Comparison of ENCODE assay signal across 12 cellular contexts in the genomic region with DNA sequence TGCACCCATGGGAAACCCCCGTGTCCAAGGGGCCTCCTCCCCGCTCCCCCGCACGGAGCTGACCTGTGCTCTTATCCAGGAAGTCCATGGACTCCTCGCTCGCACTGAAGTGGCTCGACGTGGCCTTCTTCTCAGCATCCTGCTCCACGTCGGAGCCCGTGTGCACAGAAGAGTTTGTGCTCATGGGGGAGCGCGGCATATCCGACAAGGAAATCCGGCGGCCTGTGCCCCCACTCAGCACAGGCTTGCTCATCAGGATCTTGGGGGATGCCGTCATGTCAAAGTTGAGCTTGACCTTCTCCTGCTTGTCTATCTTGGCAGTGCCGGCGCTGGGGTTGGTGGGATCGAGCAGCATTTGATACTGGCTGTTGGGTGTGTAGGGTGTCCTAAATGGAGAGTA.
DNase-seq lines count a peak whose midpoint lies in the region; ATAC-seq and TF ChIP-seq lines count a peak whose summit lies in the region.
"Had no signal": no experiment of that assay in that cellular context is flagged by ENCODE, and none has a peak within 500 bp of the region (broad histone marks: within the 10 kb centered on the region; RNA-seq: fewer than 3 reads in every experiment).

No MANE protein-coding gene starts in this region.

- TF ChIP-seq CTCF in MCF 10A (IDR thresholded peaks at IDR 0.05; ENCODE audit: unreplicated experiment) (no peak), mammary epithelial cell (conservative IDR thresholded peaks at IDR 0.05 in 1 of 2, IDR thresholded peaks at IDR 0.05 in 1 of 2; ENCODE audit: extremely low read depth in 1 of 2, insufficient read depth in 1 of 2, low read depth in 1 of 2, low read length in 2 of 2) (no peak), mesothelial cell of epicardium (IDR thresholded peaks at IDR 0.05; ENCODE audit: unreplicated experiment) (no peak), tibial artery (IDR thresholded peaks at IDR 0.05) (no peak), GM13977 (IDR thresholded peaks at IDR 0.05; ENCODE audit: extremely low read depth, insufficient read depth, missing control alignments) (no peak)

- dilution Hi-C loops in mammary epithelial cell (cut with HindIII; ENCODE audit: low sequenced_read_pairs): no loop called here

- BruUV-seq in MCF 10A (replicated peaks; lab: Mats Ljungman, UMichigan) (no TSS peak), mammary epithelial cell (replicated peaks; lab: Mats Ljungman, UMichigan) (no TSS peak)

- H3K4me1 ChIP-seq in mammary epithelial cell (ENCODE audit: insufficient read depth, low read length): peaks cover 39% of the 10 kb centered on the region
- peaks cover 3 to 68% (median 57%) of the 10 kb centered on the region in 4 donors for H3K4me1 ChIP-seq in tibial artery

- CTCF ChIA-PET in MCF 10A (lab: Yijun Ruan, JAX) (interaction anchor here (0.6 to 12.2 kb wide), 6 partner anchors 14 to 517 kb away, joined by 3 to 581 read pairs (median 4); no protein-coding TSS in a partner anchor), mammary epithelial cell (lab: Charles Lee; ENCODE audit: low non-redundant PET) (no interaction called here)

- no peaks in the 10 kb centered on the region for H3K9me3 Mint-ChIP-seq in MCF 10A (ENCODE audit: unreplicated experiment)
- no peaks in the 10 kb centered on the region for H3K9me3 Mint-ChIP-seq in activated naive CD8-positive, alpha-beta T cell treated with anti-CD3 and anti-CD28 coated beads, Interleukin-2, amount 50 U/mL, for 24 hours
- H3K9me3 Mint-ChIP-seq in mesothelial cell of epicardium: no peaks in the 10 kb centered on the region

- intact Hi-C loops in MCF 10A (cut with micrococcal nuclease): no loop called here
- intact Hi-C loops in mammary epithelial cell (cut with micrococcal nuclease): loop anchor here (10.0 kb wide), 1 partner anchor 179 kb away; no protein-coding TSS in a partner anchor
- intact Hi-C loops in tibial artery (cut with DNase I; ENCODE audit: low total_unique reads): loop anchor here (5.0 to 10.0 kb wide), 2 partner anchors 41 to 189 kb away; no protein-coding TSS in a partner anchor

- H3K27ac ChIP-seq in mammary epithelial cell (ENCODE audit: insufficient read depth, low read depth, low read length) (no peak overlapping the region), tibial artery (peak overlapping the region; percentile 90 to 94)

- H3K9me3 ChIP-seq in mammary epithelial cell (replicated peaks; ENCODE audit: insufficient read depth, low read length) (no peaks in the 10 kb centered on the region), tibial artery (no peaks in the 10 kb centered on the region)

- peaks cover 51% of the 10 kb centered on the region for H3K79me2 ChIP-seq in mammary epithelial cell (ENCODE audit: insufficient read depth, low read length)

- H4K20me1 ChIP-seq in mammary epithelial cell (ENCODE audit: insufficient read depth, low read length): no peaks in the 10 kb centered on the region

- 98% methylated on average over 10 of the region's 20 CpGs for WGBS in mammary epithelial cell (ENCODE audit: low coverage, missing lambda C conversion rate)

- POLR2A ChIA-PET in MCF 10A (lab: Yijun Ruan, JAX): interaction anchor here (1.8 to 10.4 kb wide), 3 partner anchors 40 to 106 kb away, joined by 9 to 288 read pairs (median 135); partner anchors contain the start of gene ZMYND8

- H3K4me3 Mint-ChIP-seq in MCF 10A (ENCODE audit: unreplicated experiment) (no peak overlapping the region), mesothelial cell of epicardium (no peak overlapping the region)
- no peak overlapping the region for H3K4me3 Mint-ChIP-seq in activated naive CD8-positive, alpha-beta T cell treated with anti-CD3 and anti-CD28 coated beads, Interleukin-2, amount 50 U/mL, for 24 hours

- H3K27ac Mint-ChIP-seq in MCF 10A (ENCODE audit: low read depth, unreplicated experiment) (peak overlapping the region; percentile 99), mesothelial cell of epicardium (peak overlapping the region; percentile 75)
- H3K27ac Mint-ChIP-seq in activated naive CD8-positive, alpha-beta T cell treated with anti-CD3 and anti-CD28 coated beads, Interleukin-2, amount 50 U/mL, for 24 hours: peak overlapping the region; percentile 94

- H3K4me1 Mint-ChIP-seq in MCF 10A (ENCODE audit: insufficient read depth, unreplicated experiment) (peaks cover 45% of the 10 kb centered on the region), mesothelial cell of epicardium (peaks cover 20% of the 10 kb centered on the region)
- H3K4me1 Mint-ChIP-seq in activated naive CD8-positive, alpha-beta T cell treated with anti-CD3 and anti-CD28 coated beads, Interleukin-2, amount 50 U/mL, for 24 hours: peaks cover 49% of the 10 kb centered on the region

- no peak for ATAC-seq in activated naive CD8-positive, alpha-beta T cell treated with anti-CD3 and anti-CD28 coated beads, Interleukin-2, amount 50 U/mL, for 24 hours
- no peak for ATAC-seq in HG03097 (IDR thresholded peaks at IDR 0.05; ENCODE audit: low FRiP score, unreplicated experiment)
- ATAC-seq: Right ventricle myocardium inferior had no signal

- no peak overlapping the region for H3K9ac ChIP-seq in mammary epithelial cell (ENCODE audit: insufficient read depth, low read length)

- in situ Hi-C loops in mammary epithelial cell (cut with MboI; ENCODE audit: low sequenced_read_pairs in 2 of 2): loop anchor here in 1 of 2 donors (10.0 kb wide), 1 partner anchor 109 kb away; no protein-coding TSS in a partner anchor
- in situ Hi-C loops in GM13977 (cut with MboI; ENCODE audit: low pct_unique_long_range_greater_than_20kb, low sequenced_read_pairs, unreplicated experiment): loop anchor here (10.0 kb wide), 1 partner anchor 349 kb away; no protein-coding TSS in a partner anchor

- H3K4me3 ChIP-seq in mammary epithelial cell (replicated peaks in 1 of 3; ENCODE audit: insufficient read depth in 1 of 3, low read depth in 2 of 3, low read length in 3 of 3): no peak overlapping the region
- no peak overlapping the region for H3K4me3 ChIP-seq in tibial artery

- H3K36me3 Mint-ChIP-seq in MCF 10A (ENCODE audit: insufficient read depth, unreplicated experiment): peaks cover 88% of the 10 kb centered on the region
- H3K36me3 Mint-ChIP-seq in activated naive CD8-positive, alpha-beta T cell treated with anti-CD3 and anti-CD28 coated beads, Interleukin-2, amount 50 U/mL, for 24 hours (ENCODE audit: low read depth): peaks cover 51% of the 10 kb centered on the region
- peaks cover 44% of the 10 kb centered on the region for H3K36me3 Mint-ChIP-seq in mesothelial cell of epicardium

- H3K27me3 Mint-ChIP-seq in MCF 10A (ENCODE audit: insufficient read depth, unreplicated experiment) (no peaks in the 10 kb centered on the region), mesothelial cell of epicardium (ENCODE audit: low read depth) (no peaks in the 10 kb centered on the region)
- no peaks in the 10 kb centered on the region for H3K27me3 Mint-ChIP-seq in activated naive CD8-positive, alpha-beta T cell treated with anti-CD3 and anti-CD28 coated beads, Interleukin-2, amount 50 U/mL, for 24 hours

- H3K4me2 ChIP-seq in mammary epithelial cell (ENCODE audit: insufficient read depth, low read depth, low read length): no peak overlapping the region

- no peak overlapping the region for H2AFZ ChIP-seq in mammary epithelial cell (ENCODE audit: low read depth, low read length)

- peaks cover 16% of the 10 kb centered on the region for H3K36me3 ChIP-seq in mammary epithelial cell (ENCODE audit: insufficient read depth, low read length)
- H3K36me3 ChIP-seq in tibial artery: peaks cover 0 to 26% (median 16%) of the 10 kb centered on the region in 3 donors

- H3K27me3 ChIP-seq in mammary epithelial cell (ENCODE audit: insufficient read depth, low read length): no peaks in the 10 kb centered on the region
- H3K27me3 ChIP-seq in tibial artery: no peaks in the 10 kb centered on the region

- no peak for DNase-seq in MCF 10A (ENCODE audit: unreplicated experiment)
- no peak for DNase-seq in mammary epithelial cell
- no peak for DNase-seq in activated naive CD8-positive, alpha-beta T cell treated with anti-CD3 and anti-CD28 coated beads, Interleukin-2, amount 50 U/mL, for 24 hours
- DNase-seq in mesothelial cell of epicardium (ENCODE audit: low spot score in 2 of 2, unreplicated experiment in 2 of 2): no peak
- no peak for DNase-seq in tibial artery
- DNase-seq in HuH-7 (ENCODE audit: low spot score): no peak
- no peak for DNase-seq in GM13977 (ENCODE audit: low spot score)
- DNase-seq: DMS79, MV-4-11, NCI-H446 had no signal
